In the genomic region with DNA sequence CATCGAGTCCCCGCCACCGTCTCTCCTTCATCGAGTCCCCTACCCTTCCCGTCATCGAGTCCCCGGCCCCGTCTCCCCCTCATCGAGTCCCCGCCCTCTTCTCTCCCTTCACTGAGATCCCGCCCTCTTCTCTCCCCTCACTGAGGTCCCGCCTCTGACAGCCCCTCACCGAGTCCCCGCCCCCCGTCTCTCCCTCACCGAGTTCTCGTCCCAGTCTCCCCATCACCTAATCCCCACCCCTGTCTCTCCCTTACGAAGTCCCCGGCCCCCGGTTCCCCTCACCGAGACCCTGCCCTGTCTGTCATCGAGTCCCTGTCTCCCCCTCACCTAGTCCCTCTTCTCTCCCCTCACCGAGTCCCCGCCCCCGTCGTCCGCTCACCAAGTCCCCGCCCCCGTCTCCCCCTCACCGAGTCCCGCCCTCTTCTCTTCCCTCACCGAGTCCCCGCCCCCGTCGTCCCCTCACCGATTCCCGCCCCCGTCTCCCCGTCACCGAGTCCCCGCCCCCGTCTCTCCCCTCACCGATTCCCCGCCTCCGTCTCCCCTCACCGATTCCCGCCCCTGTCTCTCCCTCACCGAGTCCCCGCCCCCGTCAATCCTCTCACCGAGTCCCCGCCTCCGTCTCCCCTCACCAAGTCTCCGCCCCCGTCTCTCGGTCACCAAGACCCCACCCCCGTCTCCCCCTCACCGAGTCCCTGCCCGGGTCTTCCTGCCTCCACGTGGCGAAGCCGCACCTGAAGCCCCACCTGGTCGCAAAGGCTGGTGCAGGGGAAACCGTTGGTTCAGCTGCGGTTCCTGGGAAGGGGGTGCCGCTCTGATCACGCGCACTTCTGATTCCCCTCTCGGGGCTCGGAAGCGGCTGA, we compare ENCODE assay signal across 8 cellular contexts. TPM values are rescaled to one million over a fixed set of nuclear protein-coding genes. Genes with fewer than 3 reads are reported as not detected.
DNase-seq lines count a peak whose midpoint lies in the region; FAIRE-seq and TF ChIP-seq lines count a peak whose summit lies in the region.

No MANE protein-coding gene starts in this region.

- DNase-seq in GM04503 (ENCODE audit: low read depth) (peak; percentile 40), HUDEP-2 (lab: John Stamatoyannopoulos, UW; ENCODE audit: unreplicated experiment in 76 of 76) (peak in 67 of 76 experiments; percentile 46 to 98 (median 87)), NT2/D1 (ENCODE audit: low read depth, low spot score) (peak; percentile 94), activated T-cell treated with anti-CD3 and anti-CD28 coated beads for 1 hour (ENCODE audit: low read depth) (peak; percentile 95), endodermal cell (peak; percentile 100), mesenchymal stem cell (peak; percentile 96), RCC 7860 (ENCODE audit: low spot score) (no peak)
- DNase-seq in stimulated activated CD4-positive, alpha-beta T cell treated with anti-CD3 and anti-CD28 coated beads, TNF-alpha, amount 100 ng/mL, for 4 hours (ENCODE audit: low read depth in 3 of 3): peak; percentile 84 to 93 (median 91)

- H4K91ac ChIP-seq in mesenchymal stem cell (ENCODE audit: low read length): peak overlapping the region; percentile 91

- peak overlapping the region; percentile 93 for H2AFZ ChIP-seq in mesenchymal stem cell (ENCODE audit: low read depth, low read length)

- H3K9me3 ChIP-seq in NT2/D1 (ENCODE audit: insufficient read depth, low read length) (no peaks in the 10 kb centered on the region), endodermal cell (ENCODE audit: control insufficient read depth, low read length) (no peaks in the 10 kb centered on the region), mesenchymal stem cell (ENCODE audit: control insufficient read depth, low read length) (no peaks in the 10 kb centered on the region)

- TF ChIP-seq CTCF in endodermal cell (conservative IDR thresholded peaks at IDR 0.05): no peak

- peak overlapping the region; percentile 92 to 93 for H3K18ac ChIP-seq in mesenchymal stem cell (ENCODE audit: low read depth in 1 of 2, low read length in 2 of 2)

- no peak for FAIRE-seq in RCC 7860 (lab: Jason Lieb, UNC)

- H2BK15ac ChIP-seq in mesenchymal stem cell (ENCODE audit: low read depth, poor library complexity, severe bottlenecking): peak overlapping the region; percentile 67

- H3K36me3 Mint-ChIP-seq in endodermal cell (ENCODE audit: low read depth): peaks cover 8% of the 10 kb centered on the region

- peaks cover 4% of the 10 kb centered on the region for H3K79me1 ChIP-seq in mesenchymal stem cell (replicated peaks; ENCODE audit: low read length, poor library complexity, severe bottlenecking)

- H2BK120ac ChIP-seq in mesenchymal stem cell (ENCODE audit: low read depth, low read length): peak overlapping the region; percentile 87

- H3K4me1 Mint-ChIP-seq in endodermal cell: peaks cover 16% of the 10 kb centered on the region

- H3K4me3 ChIP-seq in NT2/D1 (ENCODE audit: insufficient read length, low read depth) (peak overlapping the region; percentile 89), endodermal cell (ENCODE audit: low read length) (peak overlapping the region; percentile 84), mesenchymal stem cell (ENCODE audit: insufficient read depth in 1 of 2, low read depth in 1 of 2, low read length in 2 of 2) (peak overlapping the region; percentile 75 to 89)

- H2AK5ac ChIP-seq in mesenchymal stem cell (ENCODE audit: low read length, severe bottlenecking): no peak overlapping the region

- peak overlapping the region; percentile 73 for H3K27ac ChIP-seq in endodermal cell (ENCODE audit: low read depth, low read length)
- H3K27ac ChIP-seq in mesenchymal stem cell (ENCODE audit: low read length, poor library complexity, severe bottlenecking): peak overlapping the region; percentile 93

- H3K23ac ChIP-seq in mesenchymal stem cell (ENCODE audit: low read length in 2 of 2): peak overlapping the region in 1 of 2 experiments; percentile 71

- peak overlapping the region; percentile 83 for H3K27ac Mint-ChIP-seq in endodermal cell

- H3K27me3 ChIP-seq in NT2/D1 (ENCODE audit: insufficient read depth, insufficient read length) (no peaks in the 10 kb centered on the region), endodermal cell (ENCODE audit: control insufficient read depth, insufficient read depth, low read length, poor library complexity, severe bottlenecking) (no peaks in the 10 kb centered on the region), mesenchymal stem cell (ENCODE audit: control insufficient read depth in 1 of 2, insufficient read depth in 1 of 2, low read length in 2 of 2) (no peaks in the 10 kb centered on the region)

- H3K4me2 ChIP-seq in mesenchymal stem cell (ENCODE audit: low read length, poor library complexity, severe bottlenecking): peak overlapping the region; percentile 88

- H3K4me3 Mint-ChIP-seq in endodermal cell: peak overlapping the region; percentile 69

- H2BK5ac ChIP-seq in mesenchymal stem cell (ENCODE audit: low read depth, low read length, poor library complexity, severe bottlenecking): peak overlapping the region; percentile 89

- H3K36me3 ChIP-seq in NT2/D1 (ENCODE audit: insufficient read depth, insufficient read length, low read length) (no peaks in the 10 kb centered on the region), endodermal cell (ENCODE audit: control insufficient read depth, insufficient read depth, low read length) (no peaks in the 10 kb centered on the region), mesenchymal stem cell (ENCODE audit: control insufficient read depth in 1 of 2, insufficient read depth in 2 of 2, low read depth in 1 of 2, low read length in 2 of 2) (no peaks in the 10 kb centered on the region)

- peak overlapping the region; percentile 45 to 84 for H2BK12ac ChIP-seq in mesenchymal stem cell (ENCODE audit: low read length in 2 of 2)

- peaks cover 7% of the 10 kb centered on the region for H3K4me1 ChIP-seq in NT2/D1 (ENCODE audit: insufficient read depth, insufficient read length)
- peaks cover 5% of the 10 kb centered on the region for H3K4me1 ChIP-seq in endodermal cell (ENCODE audit: control insufficient read depth, insufficient read depth, low read length)
- peaks cover 3% of the 10 kb centered on the region for H3K4me1 ChIP-seq in mesenchymal stem cell (ENCODE audit: control insufficient read depth, insufficient read depth, low read depth, low read length)

- H3K9me3 Mint-ChIP-seq in endodermal cell: peaks cover 8% of the 10 kb centered on the region

- peak overlapping the region; percentile 90 for H3K9ac ChIP-seq in NT2/D1 (ENCODE audit: insufficient read length, low read depth)
- H3K9ac ChIP-seq in endodermal cell (ENCODE audit: extremely low read depth, low read length, poor library complexity, severe bottlenecking): peak overlapping the region; percentile 74
- H3K9ac ChIP-seq in mesenchymal stem cell (ENCODE audit: low read length): peak overlapping the region; percentile 93

- H3K14ac ChIP-seq in mesenchymal stem cell (ENCODE audit: low read length in 2 of 2): peak overlapping the region in 1 of 2 experiments; percentile 0

- WGBS in endodermal cell (ENCODE audit: insufficient coverage in 1 of 2, insufficient read length in 1 of 2), 2 experiments: 0 to 1% methylated on average over 12 to 63 of the region's 71 CpGs
- 2% methylated on average over 70 of the region's 71 CpGs for WGBS in mesenchymal stem cell

- peaks cover 6% of the 10 kb centered on the region for H3K27me3 Mint-ChIP-seq in endodermal cell (ENCODE audit: insufficient read depth)

- peak overlapping the region; percentile 87 for H4K8ac ChIP-seq in mesenchymal stem cell (ENCODE audit: low read length)

- peak overlapping the region in 1 of 2 experiments; percentile 64 for H3K4ac ChIP-seq in mesenchymal stem cell (ENCODE audit: low read depth in 1 of 2, low read length in 2 of 2)

RNA-seq across cellular contexts. Expression of a gene that starts 23.9 kb away (rescaled TPM):
- 10 to 100 TPM; 12.3 to 23.6 TPM for total RNA-seq in endodermal cell
- polyA plus RNA-seq in endodermal cell (2013, experiment 1 of 2): 11.4 TPM
- polyA plus RNA-seq in endodermal cell (2013, experiment 2 of 2): 13.0 TPM
- polyA plus RNA-seq in mesenchymal stem cell (2013, experiment 1 of 2): 9.8 TPM
- 11.5 TPM for polyA plus RNA-seq in mesenchymal stem cell (2013, experiment 2 of 2)

RNA-seq across cellular contexts. Expression of a gene that starts 26.5 kb away (rescaled TPM):
- 10 to 100 TPM; 28.3 to 28.8 TPM for total RNA-seq in endodermal cell
- polyA plus RNA-seq in endodermal cell (2013, experiment 1 of 2): 27.8 TPM
- polyA plus RNA-seq in endodermal cell (2013, experiment 2 of 2): 26.3 TPM
- polyA plus RNA-seq in mesenchymal stem cell (2013, experiment 1 of 2): 35.6 TPM
- 34.6 TPM for polyA plus RNA-seq in mesenchymal stem cell (2013, experiment 2 of 2)

RNA-seq across cellular contexts. Expression of a gene that starts 35.3 kb away (rescaled TPM):
- total RNA-seq in endodermal cell: 100 to 1,000 TPM; 415 to 506 TPM
- 627 TPM for polyA plus RNA-seq in endodermal cell (2013, experiment 1 of 2)
- polyA plus RNA-seq in endodermal cell (2013, experiment 2 of 2): 623 TPM
- polyA plus RNA-seq in mesenchymal stem cell (2013, experiment 1 of 2): 316 TPM
- polyA plus RNA-seq in mesenchymal stem cell (2013, experiment 2 of 2): 336 TPM

RNA-seq across cellular contexts. Expression of a gene that starts 42.7 kb away (rescaled TPM):
- 100 to 1,000 TPM in 1 of 2 donors, 10 to 100 TPM in 1; 92.4 to 101 TPM for total RNA-seq in endodermal cell
- 84.6 TPM for polyA plus RNA-seq in endodermal cell (2013, experiment 1 of 2)
- polyA plus RNA-seq in endodermal cell (2013, experiment 2 of 2): 87.0 TPM
- polyA plus RNA-seq in mesenchymal stem cell (2013, experiment 1 of 2): 62.7 TPM
- 58.8 TPM for polyA plus RNA-seq in mesenchymal stem cell (2013, experiment 2 of 2)
